Comparison of ENCODE assay signal across 21 cellular contexts in genomic region chr14:32701475-32701874, GRCh38.
"Had no signal": no experiment of that assay in that cellular context is flagged by ENCODE, and none has a peak within 500 bp of the region (broad histone marks: within the 10 kb centered on the region; RNA-seq: fewer than 3 reads in every experiment).

No MANE protein-coding gene starts in this region.

- H3K36me3 ChIP-seq: left lung, ovary, thyroid gland, uterus had no signal

- H3K27me3 Mint-ChIP-seq: activated B cell treated with CpG ODN at 0.5 μM for 24 hours; activated CD4-positive, alpha-beta memory T cell treated with anti-CD3 and anti-CD28 coated beads, Interleukin-2, amount 10 ng/mL, durations not matched to agents 7 days and 5 days; activated CD8-positive, alpha-beta memory T cell treated with anti-CD3 and anti-CD28 coated beads, Interleukin-2, amount 10 ng/mL, durations not matched to agents 7 days and 5 days; effector memory CD8-positive, alpha-beta T cell; T-cell had no signal

- H3K27me3 ChIP-seq: left lung, ovary, thyroid gland, uterus had no signal

- H3K9me3 ChIP-seq: left lung, mucosa of descending colon, ovary, psoas muscle, thyroid gland, uterus had no signal

- H3K4me3 Mint-ChIP-seq: activated B cell treated with CpG ODN at 0.5 μM for 24 hours; activated CD4-positive, alpha-beta memory T cell treated with anti-CD3 and anti-CD28 coated beads, Interleukin-2, amount 10 ng/mL, durations not matched to agents 7 days and 5 days; activated CD8-positive, alpha-beta memory T cell treated with anti-CD3 and anti-CD28 coated beads, Interleukin-2, amount 10 ng/mL, durations not matched to agents 7 days and 5 days; activated naive CD4-positive, alpha-beta T cell treated with anti-CD3 and anti-CD28 coated beads for 36 hours; dendritic cell treated with granulocyte-macrophage colony-stimulating factor and Interleukin-4, amounts not matched to agents 40 ng/mL and 50 ng/mL, for 4 days; effector memory CD8-positive, alpha-beta T cell; naive thymus-derived CD8-positive, alpha-beta T cell; T-cell had no signal

- DNase-seq: activated B cell treated with CpG ODN at 0.5 μM for 24 hours; activated CD4-positive, alpha-beta memory T cell treated with anti-CD3 and anti-CD28 coated beads, Interleukin-2, amount 10 ng/mL, durations not matched to agents 7 days and 5 days; activated CD4-positive, alpha-beta T cell treated with anti-CD3 and anti-CD28 coated beads for 4 hours; activated CD8-positive, alpha-beta memory T cell treated with anti-CD3 and anti-CD28 coated beads, Interleukin-2, amount 10 ng/mL, durations not matched to agents 7 days and 5 days; activated naive CD4-positive, alpha-beta T cell treated with anti-CD3 and anti-CD28 coated beads for 36 hours; activated T-cell treated with anti-CD3 and anti-CD28 coated beads, Interleukin-2, amount 50 U/mL, for 1 hour; effector memory CD8-positive, alpha-beta T cell; foreskin fibroblast; glutamatergic neuron; left lung; mucosa of descending colon; naive thymus-derived CD8-positive, alpha-beta T cell; ovary; psoas muscle; stimulated activated naive CD4-positive, alpha-beta T cell; T-cell; thyroid gland; uterus had no signal

- H3K9me3 Mint-ChIP-seq: activated B cell treated with CpG ODN at 0.5 μM for 24 hours; activated CD4-positive, alpha-beta memory T cell treated with anti-CD3 and anti-CD28 coated beads, Interleukin-2, amount 10 ng/mL, durations not matched to agents 7 days and 5 days; activated naive CD4-positive, alpha-beta T cell treated with anti-CD3 and anti-CD28 coated beads for 36 hours; dendritic cell treated with granulocyte-macrophage colony-stimulating factor and Interleukin-4, amounts not matched to agents 40 ng/mL and 50 ng/mL, for 4 days; effector memory CD8-positive, alpha-beta T cell; naive thymus-derived CD8-positive, alpha-beta T cell; T-cell had no signal

- ATAC-seq: activated CD8-positive, alpha-beta memory T cell treated with anti-CD3 and anti-CD28 coated beads, Interleukin-2, amount 10 ng/mL, durations not matched to agents 7 days and 5 days; effector memory CD8-positive, alpha-beta T cell; left lung; mucosa of descending colon; naive thymus-derived CD8-positive, alpha-beta T cell; psoas muscle; sciatic nerve; SK-N-SH treated with all-trans-retinoic acid at 6 μM for 48 hours; T-cell had no signal

- H3K36me3 Mint-ChIP-seq: activated CD8-positive, alpha-beta memory T cell treated with anti-CD3 and anti-CD28 coated beads, Interleukin-2, amount 10 ng/mL, durations not matched to agents 7 days and 5 days; T-cell had no signal

- H3K4me3 ChIP-seq: left lung, mucosa of descending colon, ovary, psoas muscle, thyroid gland, uterus had no signal

- H3K27ac ChIP-seq: psoas muscle, thyroid gland had no signal

- H3K4me1 Mint-ChIP-seq: activated CD8-positive, alpha-beta memory T cell treated with anti-CD3 and anti-CD28 coated beads, Interleukin-2, amount 10 ng/mL, durations not matched to agents 7 days and 5 days; naive thymus-derived CD8-positive, alpha-beta T cell had no signal

- H3K27ac Mint-ChIP-seq: activated CD4-positive, alpha-beta memory T cell treated with anti-CD3 and anti-CD28 coated beads, Interleukin-2, amount 10 ng/mL, durations not matched to agents 7 days and 5 days; activated CD8-positive, alpha-beta memory T cell treated with anti-CD3 and anti-CD28 coated beads, Interleukin-2, amount 10 ng/mL, durations not matched to agents 7 days and 5 days; activated naive CD4-positive, alpha-beta T cell treated with anti-CD3 and anti-CD28 coated beads for 36 hours; dendritic cell treated with granulocyte-macrophage colony-stimulating factor and Interleukin-4, amounts not matched to agents 40 ng/mL and 50 ng/mL, for 4 days; effector memory CD8-positive, alpha-beta T cell; naive thymus-derived CD8-positive, alpha-beta T cell; T-cell had no signal
